10 cellular contexts compared by ENCODE assay signal in genomic region chr21:33231526-33231925, GRCh38. TPM values are rescaled to one million over a fixed set of nuclear protein-coding genes. Genes with fewer than 3 reads are reported as not detected.
DNase-seq lines count a peak whose midpoint lies in the region; ATAC-seq and TF ChIP-seq lines count a peak whose summit lies in the region.
"Had no signal": no experiment of that assay in that cellular context is flagged by ENCODE, and none has a peak within 500 bp of the region (broad histone marks: within the 10 kb centered on the region; RNA-seq: fewer than 3 reads in every experiment).

No MANE protein-coding gene starts in this region.

- H3K27ac ChIP-seq in OCI-LY3 (ENCODE audit: low read length), result no peak overlapping the region
- H3K27ac ChIP-seq in neutrophil, result peak overlapping the region; percentile 97
- no peak overlapping the region for H3K27ac ChIP-seq in colonic mucosa

- H3K27ac Mint-ChIP-seq in CD14-positive monocyte, result peak overlapping the region; percentile 33 to 92 (median 76)
- H3K27ac Mint-ChIP-seq in MCF 10A (ENCODE audit: low read depth, unreplicated experiment), result no peak overlapping the region

- intact Hi-C loops in CD14-positive monocyte (cut with micrococcal nuclease), result loop anchor here (5.0 kb wide), 2 partner anchors 34 to 36 kb away; partner anchors contain the start of gene IL10RB (in 2 of the 2)
- intact Hi-C loops in MCF 10A (cut with micrococcal nuclease), result no loop called here
- intact Hi-C loops in colonic mucosa (cut with DNase I), result no loop called here

- H3K9ac ChIP-seq in OCI-LY3 (ENCODE audit: low read length), result peak overlapping the region; percentile 87
- H3K9ac ChIP-seq in colonic mucosa (ENCODE audit: low read depth in 2 of 2, low read length in 2 of 2), result peak overlapping the region in 1 of 2 donors; percentile 47

- H3K36me3 Mint-ChIP-seq in CD14-positive monocyte (peaks cover 26 to 27% of the 10 kb centered on the region in 2 donors), MCF 10A (ENCODE audit: insufficient read depth, unreplicated experiment) (peaks cover 6% of the 10 kb centered on the region)

- H3K9me3 ChIP-seq in OCI-LY3 (ENCODE audit: insufficient read depth, low read length) (no peaks in the 10 kb centered on the region), neutrophil (no peaks in the 10 kb centered on the region), colonic mucosa (no peaks in the 10 kb centered on the region)

- H3K4me3 Mint-ChIP-seq in CD14-positive monocyte, result peak overlapping the region; percentile 89 to 90
- H3K4me3 Mint-ChIP-seq in MCF 10A (ENCODE audit: unreplicated experiment), result peak overlapping the region; percentile 64

- H3K9me3 Mint-ChIP-seq in CD14-positive monocyte (no peaks in the 10 kb centered on the region), MCF 10A (ENCODE audit: unreplicated experiment) (no peaks in the 10 kb centered on the region)

- H3K36me3 ChIP-seq in OCI-LY3 (replicated peaks; ENCODE audit: low read depth, low read length) (peaks cover 10% of the 10 kb centered on the region), neutrophil (peaks cover 28% of the 10 kb centered on the region), colonic mucosa (no peaks in the 10 kb centered on the region)

- H3K27me3 Mint-ChIP-seq in CD14-positive monocyte (ENCODE audit: low read depth in 3 of 3), result peaks cover 0 to 3% (median 0%) of the 10 kb centered on the region in 3 donors
- no peaks in the 10 kb centered on the region for H3K27me3 Mint-ChIP-seq in MCF 10A (ENCODE audit: insufficient read depth, unreplicated experiment)

- TF ChIP-seq CTCF in CD14-positive monocyte (IDR thresholded peaks at IDR 0.05), result no peak
- no peak for TF ChIP-seq CTCF in OCI-LY3 (IDR thresholded peaks at IDR 0.05; ENCODE audit: low read depth, low read length)
- no peak for TF ChIP-seq CTCF in MCF 10A (IDR thresholded peaks at IDR 0.05; ENCODE audit: unreplicated experiment)
- no peak for TF ChIP-seq CTCF in neutrophil (IDR thresholded peaks at IDR 0.05)
- TF ChIP-seq CTCF in colonic mucosa (IDR thresholded peaks at IDR 0.05), result no peak

- H3K79me2 ChIP-seq in OCI-LY3 (ENCODE audit: low read length), result peaks cover 64% of the 10 kb centered on the region

- BruUV-seq in MCF 10A (replicated peaks; lab: Mats Ljungman, UMichigan), result no TSS peak

- H2AFZ ChIP-seq in OCI-LY3 (ENCODE audit: low read depth, low read length), result no peak overlapping the region

- CTCF ChIA-PET in MCF 10A (lab: Yijun Ruan, JAX), result interaction anchor here (0.6 to 1.2 kb wide), 3 partner anchors 33 to 684 kb away, joined by 3 to 4 read pairs (median 3); partner anchors contain the start of gene ATP5PO

- H3K4me1 Mint-ChIP-seq in CD14-positive monocyte (peaks cover 56% of the 10 kb centered on the region), MCF 10A (ENCODE audit: insufficient read depth, unreplicated experiment) (peaks cover 23% of the 10 kb centered on the region)

- POLR2A ChIA-PET in MCF 10A (lab: Yijun Ruan, JAX), result interaction anchor here (0.7 to 3.5 kb wide), 15 partner anchors 8 to 460 kb away, joined by 3 to 21 read pairs (median 4); partner anchors contain the start of genes IFNAR1, IL10RB, PAXBP1 and TMEM50B

- H3K4me2 ChIP-seq in OCI-LY3 (ENCODE audit: low read length), result peak overlapping the region; percentile 89

- H4K20me1 ChIP-seq in OCI-LY3 (ENCODE audit: insufficient read depth, low read length), result peaks cover 22% of the 10 kb centered on the region

- H3K4me3 ChIP-seq in OCI-LY3 (ENCODE audit: low read length) (peak overlapping the region; percentile 92), neutrophil (ENCODE audit: low read depth in 1 of 2, low read length in 1 of 2) (peak overlapping the region; percentile 96 to 100), colonic mucosa (no peak overlapping the region)

- no peak for DNase-seq in CD14-positive monocyte (ENCODE audit: low spot score)
- no peak for DNase-seq in MCF 10A (ENCODE audit: unreplicated experiment)
- no peak for DNase-seq in colonic mucosa
- no peak for DNase-seq in NCI-H446 treated with DMSO at 0.1 percent for 48 hours (lab: John Stamatoyannopoulos, UW)
- DNase-seq in LoVo (ENCODE audit: low spot score), result no peak
- DNase-seq: DMS 273 treated with DMSO at 0.1 percent for 48 hours, NCI-H187 had no signal

- H3K4me1 ChIP-seq in OCI-LY3 (ENCODE audit: low read length), result peaks cover 31% of the 10 kb centered on the region
- peaks cover 33 to 47% of the 10 kb centered on the region in 2 experiments for H3K4me1 ChIP-seq in neutrophil (ENCODE audit: control insufficient read depth in 1 of 2, insufficient read depth in 1 of 2, low read depth in 1 of 2, low read length in 1 of 2)
- peaks cover 3% of the 10 kb centered on the region for H3K4me1 ChIP-seq in colonic mucosa

- ATAC-seq in HG02763 (IDR thresholded peaks at IDR 0.05; ENCODE audit: unreplicated experiment), result no peak

- H3K27me3 ChIP-seq in OCI-LY3 (ENCODE audit: low read depth, low read length), result no peaks in the 10 kb centered on the region
- no peaks in the 10 kb centered on the region for H3K27me3 ChIP-seq in neutrophil
- H3K27me3 ChIP-seq in colonic mucosa, result no peaks in the 10 kb centered on the region

RNA-seq across cellular contexts. Expression of gene IFNAR2, which starts 1.8 kb away (rescaled TPM):
- 10 to 100 TPM; 47.7 to 79.8 TPM for polyA plus RNA-seq in CD14-positive monocyte
- 7.3 and 8.8 TPM in 2 replicates for total RNA-seq in MCF 10A (2022)
- total RNA-seq in colonic mucosa, result 10 to 100 TPM in 1 of 2 donors, 1 to 10 TPM in 1; 7.0 to 19.5 TPM

RNA-seq across cellular contexts. Expression of gene IL10RB, which starts 34.6 kb away (rescaled TPM):
- 100 to 1,000 TPM; 212 to 225 TPM for polyA plus RNA-seq in CD14-positive monocyte
- total RNA-seq in MCF 10A (2022) (23.2 and 26.3 TPM in 2 replicates), colonic mucosa (10 to 100 TPM; 48.0 to 86.3 TPM)

Comparison
In these comparisons a context has a peak if more than half of its experiments do, and no peak if none do; other contexts are left out.
1. intact Hi-C loops: an anchor here in CD14-positive monocyte (5.0 kb wide); none called in MCF 10A and colonic mucosa.